In the genomic region with DNA sequence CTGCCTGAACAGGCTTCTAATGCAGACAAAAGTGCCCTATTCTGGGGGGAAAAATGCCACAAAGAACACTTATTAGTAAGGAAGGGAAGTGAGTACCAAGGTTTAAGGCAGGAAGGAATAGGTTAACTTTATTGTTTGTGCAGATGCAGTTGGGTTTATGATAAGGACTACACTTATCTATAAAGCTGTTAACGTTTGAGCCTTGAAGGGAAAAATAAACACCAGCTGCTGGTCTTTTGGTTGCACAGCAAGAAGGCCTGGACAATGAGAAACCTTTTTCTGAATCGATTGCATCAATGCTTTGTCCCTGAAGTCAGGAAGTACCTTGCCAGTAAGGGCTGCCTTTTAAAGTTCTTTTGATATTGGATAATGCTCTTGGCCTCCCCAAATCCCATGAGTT, we compare ENCODE assay signal across 16 cellular contexts.
"Had no signal": no experiment of that assay in that cellular context is flagged by ENCODE, and none has a peak within 500 bp of the region (broad histone marks: within the 10 kb centered on the region; RNA-seq: fewer than 3 reads in every experiment).

No MANE protein-coding gene starts in this region.

- H3K4me3 ChIP-seq: adrenal gland, gastrocnemius medialis, heart right ventricle, lung, sigmoid colon, upper lobe of left lung had no signal

- H3K9me3 ChIP-seq: adrenal gland, gastrocnemius medialis, sigmoid colon had no signal

- H3K27ac ChIP-seq: adrenal gland, gastrocnemius medialis, heart right ventricle, sigmoid colon, upper lobe of left lung had no signal

- H3K4me1 ChIP-seq: adrenal gland, heart right ventricle, sigmoid colon, upper lobe of left lung had no signal

- H3K36me3 ChIP-seq: adrenal gland, gastrocnemius medialis, heart right ventricle, sigmoid colon, upper lobe of left lung had no signal

- ATAC-seq: gastrocnemius medialis; heart right ventricle; left cardiac atrium; stimulated activated naive CD8-positive, alpha-beta T cell treated with anti-CD3 and anti-CD28 coated beads, Interleukin-15, amount 100 ng/mL, for 72 hours had no signal

- H3K27me3 ChIP-seq: adrenal gland, gastrocnemius medialis, sigmoid colon, upper lobe of left lung had no signal

- DNase-seq: activated CD4-positive, alpha-beta T cell treated with anti-CD3 and anti-CD28 coated beads, Interleukin-2, amount 50 U/mL, for 4 hours; activated CD4-positive, CD25-positive, alpha-beta regulatory T cell treated with anti-CD3 and anti-CD28 coated beads, Interleukin-2, amount 50 U/mL, for 72 hours; activated naive CD4-positive, alpha-beta T cell treated with anti-CD3 and anti-CD28 coated beads, Interleukin-2, amount 50 U/mL, for 16 hours; adrenal gland; cortex of kidney; effector CD8-positive, alpha-beta T cell; gastrocnemius medialis; heart right ventricle; left cardiac atrium; sigmoid colon; stimulated activated CD4-positive, alpha-beta T cell treated with anti-CD3 and anti-CD28 coated beads, Interleukin-1b, Interleukin-23, amount 100 ng/mL, for 48 hours; stimulated activated naive CD8-positive, alpha-beta T cell treated with anti-CD3 and anti-CD28 coated beads, Interleukin-15, amount 100 ng/mL, for 72 hours; T-helper 1 cell; T1000; upper lobe of left lung had no signal
